Comparison of ENCODE assay signal across 9 cellular contexts in genomic region chr4:145868637-145869409, GRCh38.
DNase-seq lines count a peak whose midpoint lies in the region; ATAC-seq, FAIRE-seq and TF ChIP-seq lines count a peak whose summit lies in the region.
"Had no signal": no experiment of that assay in that cellular context is flagged by ENCODE, and none has a peak within 500 bp of the region (broad histone marks: within the 10 kb centered on the region; RNA-seq: fewer than 3 reads in every experiment).

No MANE protein-coding gene starts in this region.

- H3K36me3 ChIP-seq in endothelial cell of umbilical vein (ENCODE audit: control insufficient read depth in 2 of 2, extremely low read depth in 1 of 2, insufficient read depth in 2 of 2, low read length in 2 of 2) (peaks cover 0 to 2% of the 10 kb centered on the region in 2 experiments), smooth muscle cell (ENCODE audit: low read depth) (no peaks in the 10 kb centered on the region)

- TF ChIP-seq POLR2A in endothelial cell of umbilical vein (IDR thresholded peaks at IDR 0.05; ENCODE audit: low read depth, low read length) = no peak

- intact Hi-C loops in endothelial cell of umbilical vein (cut with micrococcal nuclease) = no loop called here

- H3K9me3 Mint-ChIP-seq in activated CD8-positive, alpha-beta memory T cell treated with anti-CD3 and anti-CD28 coated beads, Interleukin-2, amount 10 ng/mL, durations not matched to agents 7 days and 5 days (ENCODE audit: low read depth) = no peaks in the 10 kb centered on the region
- H3K9me3 Mint-ChIP-seq: activated naive CD4-positive, alpha-beta T cell treated with anti-CD3 and anti-CD28 coated beads, Interleukin-2, amount 50 U/mL, for 72 hours had no signal

- BruUV-seq in endothelial cell of umbilical vein (replicated peaks; lab: Mats Ljungman, UMichigan) = no TSS peak

- peaks cover 19% of the 10 kb centered on the region for H3K4me1 Mint-ChIP-seq in activated CD8-positive, alpha-beta memory T cell treated with anti-CD3 and anti-CD28 coated beads, Interleukin-2, amount 10 ng/mL, durations not matched to agents 7 days and 5 days

- H3K27me3 ChIP-seq in endothelial cell of umbilical vein (ENCODE audit: control insufficient read depth in 2 of 2, insufficient read depth in 2 of 2, low read length in 2 of 2) (no peaks in the 10 kb centered on the region), smooth muscle cell (ENCODE audit: low read depth) (no peaks in the 10 kb centered on the region)

- CTCF ChIA-PET in endothelial cell of umbilical vein (lab: Charles Lee) = interaction anchor here (0.7 to 1.8 kb wide), 10 partner anchors 10 to 190 kb away, joined by 3 to 13 read pairs (median 4); no protein-coding TSS in a partner anchor
- CTCF ChIA-PET in activated CD8-positive, alpha-beta memory T cell treated with anti-CD3 and anti-CD28 coated beads, Interleukin-2, amount 10 ng/mL, durations not matched to agents 7 days and 5 days (lab: Charles Lee) = interaction anchor here (1.4 kb wide), 1 partner anchor 9 kb away, joined by 3 read pairs; no protein-coding TSS in a partner anchor

- H3K79me2 ChIP-seq in endothelial cell of umbilical vein (ENCODE audit: control insufficient read depth, insufficient read depth, low read length) (no peaks in the 10 kb centered on the region), smooth muscle cell (ENCODE audit: low read depth) (no peaks in the 10 kb centered on the region)

- H3K4me2 ChIP-seq in endothelial cell of umbilical vein (ENCODE audit: insufficient read depth, low read length) (no peak overlapping the region), smooth muscle cell (no peak overlapping the region)

- no peaks in the 10 kb centered on the region for H4K20me1 ChIP-seq in endothelial cell of umbilical vein (replicated peaks; ENCODE audit: control insufficient read depth, extremely low read depth, insufficient read depth, low read length)
- H4K20me1 ChIP-seq in smooth muscle cell (ENCODE audit: low read depth) = peaks cover 25% of the 10 kb centered on the region

- POLR2A ChIA-PET in endothelial cell of umbilical vein (lab: Charles Lee) = no interaction called here

- no peaks in the 10 kb centered on the region for H3F3A ChIP-seq in smooth muscle cell (ENCODE audit: low read depth)

- peaks cover 6% of the 10 kb centered on the region for H3K36me3 Mint-ChIP-seq in activated CD8-positive, alpha-beta memory T cell treated with anti-CD3 and anti-CD28 coated beads, Interleukin-2, amount 10 ng/mL, durations not matched to agents 7 days and 5 days

- H3K27ac Mint-ChIP-seq in activated CD8-positive, alpha-beta memory T cell treated with anti-CD3 and anti-CD28 coated beads, Interleukin-2, amount 10 ng/mL, durations not matched to agents 7 days and 5 days = no peak overlapping the region
- H3K27ac Mint-ChIP-seq: activated naive CD4-positive, alpha-beta T cell treated with anti-CD3 and anti-CD28 coated beads, Interleukin-2, amount 50 U/mL, for 72 hours had no signal

- H3K9ac ChIP-seq in endothelial cell of umbilical vein (replicated peaks; ENCODE audit: extremely low read depth, insufficient read depth, low read length) (no peak overlapping the region), smooth muscle cell (ENCODE audit: low read depth) (no peak overlapping the region)

- 63% methylated on average over 1 of the region's 1 CpG for WGBS in smooth muscle cell (ENCODE audit: low lambda C conversion rate)

- H3K27me3 Mint-ChIP-seq in activated CD8-positive, alpha-beta memory T cell treated with anti-CD3 and anti-CD28 coated beads, Interleukin-2, amount 10 ng/mL, durations not matched to agents 7 days and 5 days = no peaks in the 10 kb centered on the region

- H3K27ac ChIP-seq in endothelial cell of umbilical vein (ENCODE audit: insufficient read depth, low read depth, low read length) (no peak overlapping the region), smooth muscle cell (ENCODE audit: low read depth) (no peak overlapping the region)

- H3K9me3 ChIP-seq in endothelial cell of umbilical vein (replicated peaks; ENCODE audit: control insufficient read depth, insufficient read depth, low read length) (no peaks in the 10 kb centered on the region), smooth muscle cell (replicated peaks; ENCODE audit: low read depth) (no peaks in the 10 kb centered on the region)

- peak; percentile 60 for ATAC-seq in GM21360 (IDR thresholded peaks at IDR 0.05; ENCODE audit: unreplicated experiment)
- peak; percentile 77 for ATAC-seq in HG03175 (IDR thresholded peaks at IDR 0.05; ENCODE audit: unreplicated experiment)
- ATAC-seq in activated CD8-positive, alpha-beta memory T cell treated with anti-CD3 and anti-CD28 coated beads, Interleukin-2, amount 10 ng/mL, durations not matched to agents 7 days and 5 days = no peak

- dilution Hi-C loops in endothelial cell of umbilical vein (cut with MboI; ENCODE audit: extremely low pct_ligation_motif_present, low sequenced_read_pairs) = no loop called here

- no peak overlapping the region for H2AFZ ChIP-seq in endothelial cell of umbilical vein (ENCODE audit: low read depth, low read length)
- no peak overlapping the region for H2AFZ ChIP-seq in smooth muscle cell (ENCODE audit: low read depth)

- FAIRE-seq in endothelial cell of umbilical vein (lab: Jason Lieb, UNC) = peak; percentile 42

- TF ChIP-seq CTCF in GM12864 (IDR thresholded peaks at IDR 0.05; ENCODE audit: low read depth, low read length, missing control alignments) (peak; percentile 14), endothelial cell of umbilical vein (IDR thresholded peaks at IDR 0.05; ENCODE audit: extremely low read depth in 1 of 2, insufficient read depth in 1 of 2, low read depth in 1 of 2, low read length in 2 of 2) (no peak), smooth muscle cell (IDR thresholded peaks at IDR 0.05; ENCODE audit: borderline replicate concordance, insufficient read depth, poor library complexity, severe bottlenecking) (no peak)

- no peaks in the 10 kb centered on the region for H3K9me1 ChIP-seq in endothelial cell of umbilical vein (replicated peaks; ENCODE audit: control insufficient read depth, extremely low read depth, insufficient read depth, low read length)

- no peak overlapping the region for H3K4me3 Mint-ChIP-seq in activated CD8-positive, alpha-beta memory T cell treated with anti-CD3 and anti-CD28 coated beads, Interleukin-2, amount 10 ng/mL, durations not matched to agents 7 days and 5 days

- peaks cover 6% of the 10 kb centered on the region for H3K4me1 ChIP-seq in endothelial cell of umbilical vein (ENCODE audit: control insufficient read depth, extremely low read depth, insufficient read depth, low read length)
- no peaks in the 10 kb centered on the region for H3K4me1 ChIP-seq in smooth muscle cell (ENCODE audit: low read depth)

- H3K4me3 ChIP-seq in GM12864 (ENCODE audit: low read depth, low read length) (no peak overlapping the region), endothelial cell of umbilical vein (replicated peaks in 1 of 3; ENCODE audit: insufficient read depth in 1 of 3, low read depth in 1 of 3, low read length in 3 of 3) (no peak overlapping the region), smooth muscle cell (no peak overlapping the region)

- peak; percentile 39 for DNase-seq in GM12864 (ENCODE audit: low read depth)
- peak; percentile 37 for DNase-seq in endothelial cell of umbilical vein (ENCODE audit: low read depth, low spot score)
- no peak for DNase-seq in activated CD8-positive, alpha-beta memory T cell treated with anti-CD3 and anti-CD28 coated beads, Interleukin-2, amount 10 ng/mL, durations not matched to agents 7 days and 5 days
- no peak for DNase-seq in NCI-H1105 treated with DMSO at 0.1 percent for 48 hours (lab: John Stamatoyannopoulos, UW)
- no peak for DNase-seq in activated CD4-positive, alpha-beta T cell treated with anti-CD3 and anti-CD28 coated beads, Interleukin-2, amount 50 U/mL, for 1 hour
- DNase-seq in smooth muscle cell (lab: John Stamatoyannopoulos, UW; ENCODE audit: unreplicated experiment) = no peak

TF ChIP-seq in endothelial cell of umbilical vein, 7 proteins besides CTCF, POLR2A, EP300 and RAD21:
- TF ChIP-seq EZH2 (IDR thresholded peaks at IDR 0.05; ENCODE audit: borderline replicate concordance, low read depth, low read length, severe bottlenecking) (no peak), GATA2 (IDR thresholded peaks at IDR 0.05; ENCODE audit: insufficient read depth, insufficient read length, low read depth, low read length) (no peak), POLR2AphosphoS5 (IDR thresholded peaks at IDR 0.05; ENCODE audit: insufficient read depth, low read depth, low read length) (no peak), MYC (IDR thresholded peaks at IDR 0.05; ENCODE audit: low read depth, low read length) (no peak), FOS (IDR thresholded peaks at IDR 0.05; ENCODE audit: borderline replicate concordance, insufficient read depth, low read length) (no peak), JUN (IDR thresholded peaks at IDR 0.05; ENCODE audit: borderline replicate concordance, insufficient read depth, insufficient read length, low read depth) (no peak)
- TF ChIP-seq, protein P1, sequence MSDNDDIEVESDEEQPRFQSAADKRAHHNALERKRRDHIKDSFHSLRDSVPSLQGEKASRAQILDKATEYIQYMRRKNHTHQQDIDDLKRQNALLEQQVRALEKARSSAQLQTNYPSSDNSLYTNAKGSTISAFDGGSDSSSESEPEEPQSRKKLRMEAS (IDR thresholded peaks at IDR 0.05; ENCODE audit: insufficient read depth, insufficient read length) = no peak

Comparison
In these comparisons a context has a peak if more than half of its experiments do, and no peak if none do; other contexts are left out.
1. DNase-seq: peak in GM12864 (single experiment) and endothelial cell of umbilical vein (single experiment); none in activated CD8-positive, alpha-beta memory T cell treated with anti-CD3 and anti-CD28 coated beads, Interleukin-2, amount 10 ng/mL, durations not matched to agents 7 days and 5 days (single experiment), NCI-H1105 treated with DMSO at 0.1 percent for 48 hours (single experiment), activated CD4-positive, alpha-beta T cell treated with anti-CD3 and anti-CD28 coated beads, Interleukin-2, amount 50 U/mL, for 1 hour (single experiment) and smooth muscle cell (single experiment).